Comparison of ENCODE assay signal across 11 cellular contexts in the genomic region with DNA sequence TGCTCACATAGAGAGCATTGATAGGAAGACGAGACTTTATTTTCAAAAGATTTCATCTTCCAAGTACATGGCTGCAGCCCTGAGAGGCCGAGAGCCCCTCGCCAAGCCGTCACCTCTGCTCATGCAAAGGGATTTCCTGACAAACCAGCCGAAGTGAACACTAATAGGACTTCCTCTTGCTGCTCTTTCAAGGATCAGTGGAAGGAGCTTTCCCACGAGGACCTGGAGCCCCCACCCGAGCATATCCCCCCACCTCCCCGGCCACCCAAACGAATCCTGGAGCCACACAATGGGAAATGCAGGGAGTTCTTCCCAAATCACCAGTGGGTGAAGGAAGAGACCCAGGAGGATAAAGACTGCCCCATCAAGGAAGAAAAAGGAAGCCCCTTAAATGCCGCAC.
DNase-seq lines count a peak whose midpoint lies in the region; ATAC-seq and TF ChIP-seq lines count a peak whose summit lies in the region.
"Had no signal": no experiment of that assay in that cellular context is flagged by ENCODE, and none has a peak within 500 bp of the region (broad histone marks: within the 10 kb centered on the region; RNA-seq: fewer than 3 reads in every experiment).

No MANE protein-coding gene starts in this region.

- H3K4me3 ChIP-seq in SK-N-MC, result no peak overlapping the region
- H3K4me3 ChIP-seq: BLaER1 had no signal

- CTCF ChIA-PET in activated CD4-positive, alpha-beta memory T cell treated with anti-CD3 and anti-CD28 coated beads for 36 hours (lab: Charles Lee), result interaction anchor here (0.6 to 2.2 kb wide), 16 partner anchors 9 to 399 kb away, joined by 3 to 15 read pairs (median 5); no protein-coding TSS in a partner anchor
- CTCF ChIA-PET in activated CD4-positive, alpha-beta memory T cell treated with anti-CD3 and anti-CD28 coated beads, Interleukin-2, amount 10 ng/mL, durations not matched to agents 7 days and 5 days (lab: Charles Lee), result interaction anchor here (0.7 to 2.4 kb wide), 17 partner anchors 9 to 272 kb away, joined by 3 to 9 read pairs (median 4); no protein-coding TSS in a partner anchor

- H3K9me3 Mint-ChIP-seq in activated CD4-positive, alpha-beta memory T cell treated with anti-CD3 and anti-CD28 coated beads for 36 hours, result no peaks in the 10 kb centered on the region
- no peaks in the 10 kb centered on the region for H3K9me3 Mint-ChIP-seq in activated CD4-positive, alpha-beta memory T cell treated with anti-CD3 and anti-CD28 coated beads, Interleukin-2, amount 10 ng/mL, durations not matched to agents 7 days and 5 days
- H3K9me3 Mint-ChIP-seq in nephron progenitor cell, result no peaks in the 10 kb centered on the region
- H3K9me3 Mint-ChIP-seq in stimulated activated memory B cell treated with anti-CD40 and anti-IgM and Interleukin-4, amounts not matched to agents 10 μg/mL and 1 μg/mL and 100 μg/mL, for 72 hours, result no peaks in the 10 kb centered on the region
- H3K9me3 Mint-ChIP-seq: CD8-positive, alpha-beta T cell had no signal

- intact Hi-C loops in activated CD4-positive, alpha-beta memory T cell treated with anti-CD3 and anti-CD28 coated beads for 36 hours (cut with micrococcal nuclease), result no loop called here

- ATAC-seq in stimulated activated memory B cell treated with anti-CD40 and anti-IgM and Interleukin-4, amounts not matched to agents 10 μg/mL and 1 μg/mL and 100 μg/mL, for 72 hours, result no peak

- POLR2A ChIA-PET in activated CD4-positive, alpha-beta memory T cell treated with anti-CD3 and anti-CD28 coated beads for 36 hours (lab: Charles Lee), result no interaction called here
- POLR2A ChIA-PET in activated CD4-positive, alpha-beta memory T cell treated with anti-CD3 and anti-CD28 coated beads, Interleukin-2, amount 10 ng/mL, durations not matched to agents 7 days and 5 days (lab: Charles Lee), result interaction anchor here (1.4 kb wide), 1 partner anchor 388 kb away, joined by 4 read pairs; no protein-coding TSS in a partner anchor

- H3K36me3 ChIP-seq in SK-N-MC (ENCODE audit: insufficient read depth, low read length), result peaks cover 82% of the 10 kb centered on the region

- no peaks in the 10 kb centered on the region for H3K27me3 Mint-ChIP-seq in activated CD4-positive, alpha-beta memory T cell treated with anti-CD3 and anti-CD28 coated beads for 36 hours
- H3K27me3 Mint-ChIP-seq in activated CD4-positive, alpha-beta memory T cell treated with anti-CD3 and anti-CD28 coated beads, Interleukin-2, amount 10 ng/mL, durations not matched to agents 7 days and 5 days, result no peaks in the 10 kb centered on the region
- H3K27me3 Mint-ChIP-seq in nephron progenitor cell (ENCODE audit: low read depth, poor library complexity), result no peaks in the 10 kb centered on the region
- no peaks in the 10 kb centered on the region for H3K27me3 Mint-ChIP-seq in stimulated activated memory B cell treated with anti-CD40 and anti-IgM and Interleukin-4, amounts not matched to agents 10 μg/mL and 1 μg/mL and 100 μg/mL, for 72 hours

- peak overlapping the region; percentile 17; the same call in 1 of the 2 replicates for H3K27ac ChIP-seq in SK-N-MC
- H3K27ac ChIP-seq: BLaER1 had no signal

- peaks cover 32% of the 10 kb centered on the region for H3K4me1 Mint-ChIP-seq in activated CD4-positive, alpha-beta memory T cell treated with anti-CD3 and anti-CD28 coated beads for 36 hours (ENCODE audit: low read depth)
- H3K4me1 Mint-ChIP-seq in activated CD4-positive, alpha-beta memory T cell treated with anti-CD3 and anti-CD28 coated beads, Interleukin-2, amount 10 ng/mL, durations not matched to agents 7 days and 5 days, result peaks cover 7% of the 10 kb centered on the region
- H3K4me1 Mint-ChIP-seq in nephron progenitor cell, result peaks cover 17% of the 10 kb centered on the region
- peaks cover 62% of the 10 kb centered on the region for H3K4me1 Mint-ChIP-seq in stimulated activated memory B cell treated with anti-CD40 and anti-IgM and Interleukin-4, amounts not matched to agents 10 μg/mL and 1 μg/mL and 100 μg/mL, for 72 hours

- H3K27ac Mint-ChIP-seq in activated CD4-positive, alpha-beta memory T cell treated with anti-CD3 and anti-CD28 coated beads for 36 hours, result peak overlapping the region; percentile 53
- H3K27ac Mint-ChIP-seq in activated CD4-positive, alpha-beta memory T cell treated with anti-CD3 and anti-CD28 coated beads, Interleukin-2, amount 10 ng/mL, durations not matched to agents 7 days and 5 days, result no peak overlapping the region
- H3K27ac Mint-ChIP-seq in nephron progenitor cell, result peak overlapping the region; percentile 77
- peak overlapping the region; percentile 54 for H3K27ac Mint-ChIP-seq in stimulated activated memory B cell treated with anti-CD40 and anti-IgM and Interleukin-4, amounts not matched to agents 10 μg/mL and 1 μg/mL and 100 μg/mL, for 72 hours
- H3K27ac Mint-ChIP-seq: CD8-positive, alpha-beta T cell had no signal

- no peak for DNase-seq in activated CD4-positive, alpha-beta memory T cell treated with anti-CD3 and anti-CD28 coated beads for 36 hours
- DNase-seq in activated CD4-positive, alpha-beta memory T cell treated with anti-CD3 and anti-CD28 coated beads, Interleukin-2, amount 10 ng/mL, durations not matched to agents 7 days and 5 days, result no peak
- DNase-seq in SK-N-MC (ENCODE audit: low read depth, low spot score) (no peak), nephron progenitor cell (no peak), islet precursor cell (no peak), epidermal melanocyte (ENCODE audit: insufficient read length, low spot score) (no peak), D341Med (ENCODE audit: low spot score) (no peak)
- DNase-seq: NCI-H1694 treated with DMSO at 0.1 percent for 48 hours had no signal

- TF ChIP-seq CTCF in nephron progenitor cell (IDR thresholded peaks at IDR 0.05), result no peak

- peaks cover 72% of the 10 kb centered on the region for H3K36me3 Mint-ChIP-seq in activated CD4-positive, alpha-beta memory T cell treated with anti-CD3 and anti-CD28 coated beads for 36 hours
- peaks cover 80% of the 10 kb centered on the region for H3K36me3 Mint-ChIP-seq in activated CD4-positive, alpha-beta memory T cell treated with anti-CD3 and anti-CD28 coated beads, Interleukin-2, amount 10 ng/mL, durations not matched to agents 7 days and 5 days (ENCODE audit: low read depth)
- peaks cover 77% of the 10 kb centered on the region for H3K36me3 Mint-ChIP-seq in nephron progenitor cell (ENCODE audit: low read depth)
- peaks cover 84% of the 10 kb centered on the region for H3K36me3 Mint-ChIP-seq in stimulated activated memory B cell treated with anti-CD40 and anti-IgM and Interleukin-4, amounts not matched to agents 10 μg/mL and 1 μg/mL and 100 μg/mL, for 72 hours

- H3K9ac ChIP-seq in SK-N-MC (ENCODE audit: insufficient read length), result no peak overlapping the region
- H3K9ac ChIP-seq: BLaER1 had no signal

- H3K4me3 Mint-ChIP-seq in activated CD4-positive, alpha-beta memory T cell treated with anti-CD3 and anti-CD28 coated beads for 36 hours, result no peak overlapping the region
- no peak overlapping the region for H3K4me3 Mint-ChIP-seq in activated CD4-positive, alpha-beta memory T cell treated with anti-CD3 and anti-CD28 coated beads, Interleukin-2, amount 10 ng/mL, durations not matched to agents 7 days and 5 days
- no peak overlapping the region for H3K4me3 Mint-ChIP-seq in nephron progenitor cell
- no peak overlapping the region for H3K4me3 Mint-ChIP-seq in stimulated activated memory B cell treated with anti-CD40 and anti-IgM and Interleukin-4, amounts not matched to agents 10 μg/mL and 1 μg/mL and 100 μg/mL, for 72 hours
- H3K4me3 Mint-ChIP-seq: CD8-positive, alpha-beta T cell had no signal

- H3K9me3 ChIP-seq in SK-N-MC (ENCODE audit: low read depth, low read length), result no peaks in the 10 kb centered on the region
- H3K9me3 ChIP-seq: BLaER1 had no signal
